ENCODE assay signal across 15 cellular contexts in genomic region chr2:182444170-182444569, GRCh38.
"Had no signal": no experiment of that assay in that cellular context is flagged by ENCODE, and none has a peak within 500 bp of the region (broad histone marks: within the 10 kb centered on the region; RNA-seq: fewer than 3 reads in every experiment).

No MANE protein-coding gene starts in this region.

- DNase-seq: activated CD4-positive, alpha-beta T cell treated with anti-CD3 and anti-CD28 coated beads, Interleukin-2, amount 10 ng/mL, durations not matched to agents 24 days and 14 days; activated CD8-positive, alpha-beta memory T cell treated with anti-CD3 and anti-CD28 coated beads, Interleukin-2, amount 50 U/mL, for 48 hours; activated gamma-delta T cell; activated T-cell treated with anti-CD3 and anti-CD28 coated beads, Interleukin-2, amount 50 U/mL, for 72 hours; central memory CD4-positive, alpha-beta T cell; colonic mucosa; mammary epithelial cell; pancreas; spleen; trophoblast cell had no signal

- H3K4me3 Mint-ChIP-seq: activated CD4-positive, alpha-beta T cell treated with anti-CD3 and anti-CD28 coated beads, Interleukin-2, amount 10 ng/mL, durations not matched to agents 24 days and 14 days; activated T-cell treated with anti-CD3 and anti-CD28 coated beads, Interleukin-2, amount 50 U/mL, for 72 hours; neural progenitor cell; stimulated activated naive CD8-positive, alpha-beta T cell treated with anti-CD3 and anti-CD28 coated beads, Interleukin-15, Interleukin-2, amounts not matched to agents 100 ng/mL and 50 ng/mL, for 24 hours had no signal

- ATAC-seq: activated naive CD4-positive, alpha-beta T cell treated with anti-CD3 and anti-CD28 coated beads, Interleukin-2, amount 50 U/mL, for 72 hours; activated T-cell treated with anti-CD3 and anti-CD28 coated beads, Interleukin-2, amount 50 U/mL, for 72 hours; left lobe of liver; pancreas; sciatic nerve had no signal

- H3K27ac Mint-ChIP-seq: activated CD4-positive, alpha-beta T cell treated with anti-CD3 and anti-CD28 coated beads, Interleukin-2, amount 10 ng/mL, durations not matched to agents 24 days and 14 days; activated naive CD4-positive, alpha-beta T cell treated with anti-CD3 and anti-CD28 coated beads, Interleukin-2, amount 50 U/mL, for 72 hours; activated T-cell treated with anti-CD3 and anti-CD28 coated beads, Interleukin-2, amount 50 U/mL, for 72 hours; neural progenitor cell; stimulated activated naive CD8-positive, alpha-beta T cell treated with anti-CD3 and anti-CD28 coated beads, Interleukin-15, Interleukin-2, amounts not matched to agents 100 ng/mL and 50 ng/mL, for 24 hours had no signal

- H3K9me3 Mint-ChIP-seq: activated CD4-positive, alpha-beta T cell treated with anti-CD3 and anti-CD28 coated beads, Interleukin-2, amount 10 ng/mL, durations not matched to agents 24 days and 14 days; activated naive CD4-positive, alpha-beta T cell treated with anti-CD3 and anti-CD28 coated beads, Interleukin-2, amount 50 U/mL, for 72 hours had no signal

- H3K27me3 Mint-ChIP-seq: activated CD4-positive, alpha-beta T cell treated with anti-CD3 and anti-CD28 coated beads, Interleukin-2, amount 10 ng/mL, durations not matched to agents 24 days and 14 days; stimulated activated naive CD8-positive, alpha-beta T cell treated with anti-CD3 and anti-CD28 coated beads, Interleukin-15, Interleukin-2, amounts not matched to agents 100 ng/mL and 50 ng/mL, for 24 hours had no signal

- H3K36me3 Mint-ChIP-seq: activated naive CD4-positive, alpha-beta T cell treated with anti-CD3 and anti-CD28 coated beads, Interleukin-2, amount 50 U/mL, for 72 hours; neural progenitor cell had no signal

- H3K4me1 Mint-ChIP-seq: activated CD4-positive, alpha-beta T cell treated with anti-CD3 and anti-CD28 coated beads, Interleukin-2, amount 10 ng/mL, durations not matched to agents 24 days and 14 days had no signal
